Comparison of ENCODE assay signal across 2 cellular contexts in genomic region chr17:2688351-2689342, GRCh38.
TF ChIP-seq lines count a peak whose summit lies in the region.

No MANE protein-coding gene starts in this region.

TF ChIP-seq in IMR-90, 13 proteins besides CTCF, POLR2A, EP300 and RAD21:
- TF ChIP-seq MXI1 (IDR thresholded peaks at IDR 0.05; ENCODE audit: borderline replicate concordance, low read depth, low read length): no peak
- TF ChIP-seq FOS (IDR thresholded peaks at IDR 0.05; ENCODE audit: low read depth, low read length): no peak
- TF ChIP-seq CEBPB (IDR thresholded peaks at IDR 0.05; ENCODE audit: low read depth, low read length): no peak
- no peak for TF ChIP-seq SMC3 (IDR thresholded peaks at IDR 0.05; ENCODE audit: low read depth, low read length)
- no peak for TF ChIP-seq USF2 (IDR thresholded peaks at IDR 0.05; ENCODE audit: low read depth, low read length)
- no peak for TF ChIP-seq ELK1 (IDR thresholded peaks at IDR 0.05; ENCODE audit: borderline replicate concordance, low read depth, low read length)
- no peak for TF ChIP-seq NFE2L2 (IDR thresholded peaks at IDR 0.05; ENCODE audit: low read depth, low read length)
- no peak for TF ChIP-seq RCOR1 (IDR thresholded peaks at IDR 0.05; ENCODE audit: insufficient replicate concordance, low read length)
- no peak for TF ChIP-seq MAZ (IDR thresholded peaks at IDR 0.05; ENCODE audit: borderline replicate concordance, low read depth, low read length)
- TF ChIP-seq BHLHE40 (IDR thresholded peaks at IDR 0.05; ENCODE audit: low read depth, low read length): no peak
- no peak for TF ChIP-seq MAFK (IDR thresholded peaks at IDR 0.05; ENCODE audit: low read depth, low read length)

TF ChIP-seq in HepG2, 621 proteins besides CTCF, POLR2A, EP300 and RAD21 (continues in another document):
- TF ChIP-seq MAFG (CRISPR knock-in tag; IDR thresholded peaks at IDR 0.05): no peak
- TF ChIP-seq GABPB1 (CRISPR knock-in tag; IDR thresholded peaks at IDR 0.05): no peak
- TF ChIP-seq KDM3A (CRISPR knock-in tag; IDR thresholded peaks at IDR 0.05; ENCODE audit: low read depth): no peak
- TF ChIP-seq MIXL1 (CRISPR knock-in tag; IDR thresholded peaks at IDR 0.05): no peak
- no peak for TF ChIP-seq ZNF562 (CRISPR knock-in tag; IDR thresholded peaks at IDR 0.05; ENCODE audit: borderline replicate concordance)
- no peak for TF ChIP-seq SRF (IDR thresholded peaks at IDR 0.05; ENCODE audit: low read depth, low read length)
- 0 out of 2 replicates have a peak, but pooled peaks have one; percentile 23 for TF ChIP-seq AKAP8 (CRISPR knock-in tag; IDR thresholded peaks at IDR 0.05)
- peak; percentile 31; the same call in 1 of the 2 replicates for TF ChIP-seq ZFP91 (CRISPR knock-in tag; IDR thresholded peaks at IDR 0.05; ENCODE audit: borderline replicate concordance)
- no peak; the same call in 1 of the 2 replicates for TF ChIP-seq ZBTB38 (CRISPR knock-in tag; IDR thresholded peaks at IDR 0.05)
- no peak for TF ChIP-seq ZBTB34 (CRISPR knock-in tag; IDR thresholded peaks at IDR 0.05)
- TF ChIP-seq RNF219 (CRISPR knock-in tag; IDR thresholded peaks at IDR 0.05): no peak
- TF ChIP-seq ZMYM2 (CRISPR knock-in tag; IDR thresholded peaks at IDR 0.05): no peak
- TF ChIP-seq JDP2 (CRISPR knock-in tag; IDR thresholded peaks at IDR 0.05; ENCODE audit: borderline replicate concordance): no peak
- no peak for TF ChIP-seq NR2F6 (IDR thresholded peaks at IDR 0.05)
- no peak for TF ChIP-seq NR2F6 (CRISPR knock-in tag; IDR thresholded peaks at IDR 0.05)
- no peak for TF ChIP-seq KDM5B (CRISPR knock-in tag; IDR thresholded peaks at IDR 0.05; ENCODE audit: borderline replicate concordance)
- TF ChIP-seq HNRNPK (IDR thresholded peaks at IDR 0.05; ENCODE audit: low read depth, low read length, poor library complexity, severe bottlenecking): no peak
- TF ChIP-seq ZNF773 (CRISPR knock-in tag; IDR thresholded peaks at IDR 0.05; ENCODE audit: borderline replicate concordance): no peak
- 0 out of 2 replicates have a peak, but pooled peaks have one; percentile 3 for TF ChIP-seq ZNF280B (CRISPR knock-in tag; IDR thresholded peaks at IDR 0.05; ENCODE audit: borderline replicate concordance)
- no peak for TF ChIP-seq ZNF205 (CRISPR knock-in tag; IDR thresholded peaks at IDR 0.05)
- no peak for TF ChIP-seq ZSCAN9 (CRISPR knock-in tag; IDR thresholded peaks at IDR 0.05; ENCODE audit: borderline replicate concordance)
- TF ChIP-seq SRSF9 (IDR thresholded peaks at IDR 0.05; ENCODE audit: borderline replicate concordance, insufficient read depth, low read depth, low read length, poor library complexity, severe bottlenecking): no peak
- TF ChIP-seq POLR2G (IDR thresholded peaks at IDR 0.05; ENCODE audit: low read depth, low read length): peak; percentile 47; the same call in 1 of the 2 replicates
- TF ChIP-seq ZNF616 (CRISPR knock-in tag; IDR thresholded peaks at IDR 0.05; ENCODE audit: low read depth): no peak
- no peak for TF ChIP-seq ZNF18 (CRISPR knock-in tag; IDR thresholded peaks at IDR 0.05; ENCODE audit: insufficient replicate concordance)
- TF ChIP-seq RARA (CRISPR knock-in tag; IDR thresholded peaks at IDR 0.05): peak; percentile 49; the same call in 1 of the 2 replicates
- peak; percentile 46; the same call in 1 of the 2 replicates for TF ChIP-seq ZBTB33 (CRISPR knock-in tag; IDR thresholded peaks at IDR 0.05)
- no peak for TF ChIP-seq ETV6 (CRISPR knock-in tag; conservative IDR thresholded peaks at IDR 0.05)
- TF ChIP-seq GTF2F1 (IDR thresholded peaks at IDR 0.05; ENCODE audit: low read length): no peak
- TF ChIP-seq PHF8 (CRISPR knock-in tag; IDR thresholded peaks at IDR 0.05): no peak
- no peak for TF ChIP-seq KMT2A (CRISPR knock-in tag; IDR thresholded peaks at IDR 0.05)
- TF ChIP-seq ZNF260 (CRISPR knock-in tag; IDR thresholded peaks at IDR 0.05; ENCODE audit: borderline replicate concordance, low read depth): no peak
- no peak for TF ChIP-seq ZNF609 (CRISPR knock-in tag; IDR thresholded peaks at IDR 0.05; ENCODE audit: borderline replicate concordance)
- TF ChIP-seq REPIN1 (CRISPR knock-in tag; IDR thresholded peaks at IDR 0.05; ENCODE audit: borderline replicate concordance, low read depth): no peak
- no peak for TF ChIP-seq POGK (CRISPR knock-in tag; conservative IDR thresholded peaks at IDR 0.05)
- TF ChIP-seq SOX5 (CRISPR knock-in tag; IDR thresholded peaks at IDR 0.05; ENCODE audit: borderline replicate concordance): no peak
- peak; percentile 70 for TF ChIP-seq AGO1 (IDR thresholded peaks at IDR 0.05; ENCODE audit: low read depth, low read length, poor library complexity, severe bottlenecking)
- TF ChIP-seq TBX2 (CRISPR knock-in tag; IDR thresholded peaks at IDR 0.05; ENCODE audit: borderline replicate concordance): no peak
- no peak for TF ChIP-seq GPBP1L1 (CRISPR knock-in tag; IDR thresholded peaks at IDR 0.05)
- no peak for TF ChIP-seq ZNF331 (CRISPR knock-in tag; IDR thresholded peaks at IDR 0.05)
